9 cellular contexts compared by ENCODE assay signal in genomic region chr9:37290881-37291485, GRCh38.
A peak's percentile ranks its signal among the peaks of the same experiment; 100 is the strongest.
DNase-seq lines count a peak whose midpoint lies in the region; ATAC-seq and TF ChIP-seq lines count a peak whose summit lies in the region.
"Had no signal": no experiment of that assay in that cellular context is flagged by ENCODE, and none has a peak within 500 bp of the region (broad histone marks: within the 10 kb centered on the region; RNA-seq: fewer than 3 reads in every experiment).

No MANE protein-coding gene starts in this region.

- ATAC-seq in GM18502 (IDR thresholded peaks at IDR 0.05; ENCODE audit: poor library complexity, unreplicated experiment): no peak
- no peak for ATAC-seq in HG03196 (IDR thresholded peaks at IDR 0.05; ENCODE audit: unreplicated experiment)

- H3K4me3 ChIP-seq in BLaER1 treated with 17β-estradiol and CSF1 and Interleukin-3, amounts not matched to agents 10 nM and 100 nM: peak overlapping the region in 5 of 10 experiments; percentile 22 to 46 (median 27); a peak in 8 of 20 replicates
- H3K4me3 ChIP-seq in kidney epithelial cell (ENCODE audit: low read depth, low read length) (no peak overlapping the region), dorsolateral prefrontal cortex (no peak overlapping the region)

- H3K27me3 Mint-ChIP-seq in activated CD4-positive, alpha-beta memory T cell treated with anti-CD3 and anti-CD28 coated beads, Interleukin-2, amount 10 ng/mL, durations not matched to agents 7 days and 5 days: no peaks in the 10 kb centered on the region

- H4K20me1 ChIP-seq in BLaER1 treated with 17β-estradiol and CSF1 and Interleukin-3, amounts not matched to agents 10 nM and 100 nM: 0 out of 22 replicates have a peak, but pooled peaks cover 0 to 4% (median 0%) of the 10 kb centered on the region in 11 experiments

- DNase-seq in HS-5 (ENCODE audit: low read depth) (peak; percentile 76), kidney epithelial cell (ENCODE audit: low read depth) (peak; percentile 29), inferior parietal cortex (ENCODE audit: extremely low spot score) (no peak), dorsolateral prefrontal cortex (no peak)
- DNase-seq in activated CD4-positive, alpha-beta memory T cell treated with anti-CD3 and anti-CD28 coated beads, Interleukin-2, amount 10 ng/mL, durations not matched to agents 7 days and 5 days: no peak
- DNase-seq: left cardiac atrium had no signal

- H3K4me1 Mint-ChIP-seq in activated CD4-positive, alpha-beta memory T cell treated with anti-CD3 and anti-CD28 coated beads, Interleukin-2, amount 10 ng/mL, durations not matched to agents 7 days and 5 days: peaks cover 30% of the 10 kb centered on the region

- no peaks in the 10 kb centered on the region for H3K27me3 ChIP-seq in BLaER1 treated with 17β-estradiol and CSF1 and Interleukin-3, amounts not matched to agents 10 nM and 100 nM
- H3K27me3 ChIP-seq in kidney epithelial cell (ENCODE audit: control insufficient read depth, insufficient read depth, low read length) (no peaks in the 10 kb centered on the region), dorsolateral prefrontal cortex (no peaks in the 10 kb centered on the region)

- no peak for TF ChIP-seq CTCF in kidney epithelial cell (IDR thresholded peaks at IDR 0.05; ENCODE audit: insufficient read depth, low read length, poor library complexity, severe bottlenecking)
- no peak for TF ChIP-seq CTCF in dorsolateral prefrontal cortex (IDR thresholded peaks at IDR 0.05 in 54 of 56, conservative IDR thresholded peaks at IDR 0.05 in 2 of 56; ENCODE audit: low read depth in 1 of 56, partially characterized antibody in 56 of 56)

- peak overlapping the region; percentile 73 for H3K27ac Mint-ChIP-seq in activated CD4-positive, alpha-beta memory T cell treated with anti-CD3 and anti-CD28 coated beads, Interleukin-2, amount 10 ng/mL, durations not matched to agents 7 days and 5 days

- peak overlapping the region; percentile 30 for H3K4me3 Mint-ChIP-seq in activated CD4-positive, alpha-beta memory T cell treated with anti-CD3 and anti-CD28 coated beads, Interleukin-2, amount 10 ng/mL, durations not matched to agents 7 days and 5 days

- POLR2A ChIA-PET in activated CD4-positive, alpha-beta memory T cell treated with anti-CD3 and anti-CD28 coated beads, Interleukin-2, amount 10 ng/mL, durations not matched to agents 7 days and 5 days (lab: Charles Lee): no interaction called here

- peaks cover 2% of the 10 kb centered on the region for H3K9me3 Mint-ChIP-seq in activated CD4-positive, alpha-beta memory T cell treated with anti-CD3 and anti-CD28 coated beads, Interleukin-2, amount 10 ng/mL, durations not matched to agents 7 days and 5 days

- intact Hi-C loops in dorsolateral prefrontal cortex (cut with DNase I): no loop called here

- peaks cover 0 to 42% (median 12%) of the 10 kb centered on the region in 11 experiments; a peak in 12 of 22 replicates for H3K36me3 ChIP-seq in BLaER1 treated with 17β-estradiol and CSF1 and Interleukin-3, amounts not matched to agents 10 nM and 100 nM
- H3K36me3 ChIP-seq in kidney epithelial cell (ENCODE audit: control insufficient read depth, insufficient read depth, low read length): no peaks in the 10 kb centered on the region

- peaks cover 0 to 17% (median 0%) of the 10 kb centered on the region in 11 experiments; a peak in 4 of 22 replicates for H3K9me3 ChIP-seq in BLaER1 treated with 17β-estradiol and CSF1 and Interleukin-3, amounts not matched to agents 10 nM and 100 nM (replicated peaks in 1 of 11)

- CTCF ChIA-PET in activated CD4-positive, alpha-beta memory T cell treated with anti-CD3 and anti-CD28 coated beads, Interleukin-2, amount 10 ng/mL, durations not matched to agents 7 days and 5 days (lab: Charles Lee): no interaction called here

- peak overlapping the region; percentile 14 to 98 (median 86); a peak in 20 of 22 replicates for H3K27ac ChIP-seq in BLaER1 treated with 17β-estradiol and CSF1 and Interleukin-3, amounts not matched to agents 10 nM and 100 nM
- no peak overlapping the region for H3K27ac ChIP-seq in dorsolateral prefrontal cortex

- peaks cover 59 to 93% (median 87%) of the 10 kb centered on the region in 10 experiments for H3K4me1 ChIP-seq in BLaER1 treated with 17β-estradiol and CSF1 and Interleukin-3, amounts not matched to agents 10 nM and 100 nM

- H3K36me3 Mint-ChIP-seq in activated CD4-positive, alpha-beta memory T cell treated with anti-CD3 and anti-CD28 coated beads, Interleukin-2, amount 10 ng/mL, durations not matched to agents 7 days and 5 days (ENCODE audit: low read depth): peaks cover 18% of the 10 kb centered on the region

- H3K9ac ChIP-seq in BLaER1 treated with 17β-estradiol and CSF1 and Interleukin-3, amounts not matched to agents 10 nM and 100 nM: peak overlapping the region in 10 of 11 experiments; percentile 32 to 86 (median 74); a peak in 17 of 22 replicates

- peak overlapping the region; percentile 58 to 95 (median 85); a peak in 18 of 22 replicates for H3K4me2 ChIP-seq in BLaER1 treated with 17β-estradiol and CSF1 and Interleukin-3, amounts not matched to agents 10 nM and 100 nM

Comparison
In these comparisons a context has a peak if more than half of its experiments do, and no peak if none do; other contexts are left out.
1. H3K27ac ChIP-seq: peak in BLaER1 treated with 17β-estradiol and CSF1 and Interleukin-3, amounts not matched to agents 10 nM and 100 nM (11 of 11); none in dorsolateral prefrontal cortex (0 of 59).
2. DNase-seq: peak in HS-5 (single experiment) and kidney epithelial cell (single experiment); none in activated CD4-positive, alpha-beta memory T cell treated with anti-CD3 and anti-CD28 coated beads, Interleukin-2, amount 10 ng/mL, durations not matched to agents 7 days and 5 days (single experiment), inferior parietal cortex (single experiment) and dorsolateral prefrontal cortex (0 of 10).